21 cellular contexts compared by ENCODE assay signal in the genomic region with DNA sequence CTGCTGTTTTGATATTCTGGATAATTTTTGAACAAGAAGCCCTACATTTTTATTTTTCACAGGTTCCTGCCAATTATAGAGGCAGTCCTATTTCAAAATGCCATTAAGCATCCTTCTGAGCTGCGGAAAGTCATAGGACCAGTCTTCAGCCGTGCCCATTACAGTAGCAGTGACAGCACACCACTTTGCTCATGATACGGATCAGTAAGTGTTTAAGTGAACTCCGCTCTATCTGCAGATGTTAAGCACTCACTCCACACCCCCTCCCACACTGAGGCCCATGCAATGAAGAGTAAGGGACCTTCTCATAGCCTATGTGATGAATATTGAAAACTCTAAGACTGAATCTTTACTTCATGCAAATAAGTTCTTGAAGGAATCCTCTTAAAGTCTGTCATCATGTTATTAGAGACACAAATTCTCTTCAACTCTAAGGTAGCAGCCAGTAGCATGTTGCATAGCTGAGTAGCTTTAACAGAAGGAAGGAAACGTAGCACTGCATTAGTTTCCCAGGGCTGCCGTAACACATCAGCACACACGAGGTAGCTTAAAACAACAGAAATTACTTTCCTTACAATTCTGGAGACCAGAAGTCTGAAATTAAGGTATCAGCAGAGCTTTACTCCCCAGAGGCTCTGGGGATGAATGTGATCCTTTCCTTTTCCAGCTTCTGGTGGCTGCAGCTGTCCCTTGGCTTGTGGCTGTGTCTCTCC. TPM values are rescaled to one million over a fixed set of nuclear protein-coding genes. Genes with fewer than 3 reads are reported as not detected.
"Had no signal": no experiment of that assay in that cellular context is flagged by ENCODE, and none has a peak within 500 bp of the region (broad histone marks: within the 10 kb centered on the region; RNA-seq: fewer than 3 reads in every experiment).

No MANE protein-coding gene starts in this region.

- DNase-seq: activated CD4-positive, alpha-beta memory T cell treated with anti-CD3 and anti-CD28 coated beads for 36 hours; activated CD4-positive, alpha-beta T cell treated with anti-CD3 and anti-CD28 coated beads for 36 hours; activated naive CD4-positive, alpha-beta T cell treated with anti-CD3 and anti-CD28 coated beads, Interleukin-2, amount 10 ng/mL, durations not matched to agents 7 days and 5 days; activated T-cell treated with anti-CD3 and anti-CD28 coated beads, Interleukin-2, amount 50 U/mL, for 24 hours; foreskin melanocyte; kidney glomerular epithelial cell; mesendoderm; natural killer cell; occipital lobe; stimulated activated CD4-positive, alpha-beta T cell treated with anti-CD3 and anti-CD28 coated beads, Interleukin-15, amount 100 ng/mL, for 24 hours; stimulated activated CD4-positive, alpha-beta T cell treated with anti-CD3 and anti-CD28 coated beads, Interleukin-4, amount 100 ng/mL, for 24 hours; stimulated activated naive CD8-positive, alpha-beta T cell treated with anti-CD3 and anti-CD28 coated beads, Interleukin-15, Interleukin-2, amounts not matched to agents 100 U/mL and 50 U/mL, for 24 hours; trophoblast cell had no signal

- H3K4me1 Mint-ChIP-seq: activated CD4-positive, alpha-beta T cell treated with anti-CD3 and anti-CD28 coated beads for 36 hours; activated naive CD4-positive, alpha-beta T cell treated with anti-CD3 and anti-CD28 coated beads, Interleukin-2, amount 10 ng/mL, durations not matched to agents 7 days and 5 days; natural killer cell had no signal

- H3K36me3 Mint-ChIP-seq: activated CD4-positive, alpha-beta memory T cell treated with anti-CD3 and anti-CD28 coated beads for 36 hours; activated naive CD4-positive, alpha-beta T cell treated with anti-CD3 and anti-CD28 coated beads, Interleukin-2, amount 10 ng/mL, durations not matched to agents 7 days and 5 days had no signal

- H3K9me3 Mint-ChIP-seq: activated naive CD4-positive, alpha-beta T cell treated with anti-CD3 and anti-CD28 coated beads, Interleukin-2, amount 10 ng/mL, durations not matched to agents 7 days and 5 days; activated T-cell treated with anti-CD3 and anti-CD28 coated beads, Interleukin-2, amount 50 U/mL, for 24 hours had no signal

- ATAC-seq: activated CD4-positive, alpha-beta T cell treated with anti-CD3 and anti-CD28 coated beads for 36 hours; natural killer cell; stimulated activated naive CD8-positive, alpha-beta T cell treated with anti-CD3 and anti-CD28 coated beads, Interleukin-15, Interleukin-2, amounts not matched to agents 100 U/mL and 50 U/mL, for 24 hours had no signal

- H3K27me3 Mint-ChIP-seq: activated CD4-positive, alpha-beta memory T cell treated with anti-CD3 and anti-CD28 coated beads for 36 hours; activated CD4-positive, alpha-beta T cell treated with anti-CD3 and anti-CD28 coated beads for 36 hours; activated naive CD4-positive, alpha-beta T cell treated with anti-CD3 and anti-CD28 coated beads, Interleukin-2, amount 10 ng/mL, durations not matched to agents 7 days and 5 days; activated T-cell treated with anti-CD3 and anti-CD28 coated beads, Interleukin-2, amount 50 U/mL, for 24 hours had no signal

- H3K27ac Mint-ChIP-seq: activated CD4-positive, alpha-beta memory T cell treated with anti-CD3 and anti-CD28 coated beads for 36 hours; activated CD4-positive, alpha-beta T cell treated with anti-CD3 and anti-CD28 coated beads for 36 hours; activated naive CD4-positive, alpha-beta T cell treated with anti-CD3 and anti-CD28 coated beads, Interleukin-2, amount 10 ng/mL, durations not matched to agents 7 days and 5 days; activated T-cell treated with anti-CD3 and anti-CD28 coated beads, Interleukin-2, amount 50 U/mL, for 24 hours; natural killer cell had no signal

- H3K4me3 Mint-ChIP-seq: activated CD4-positive, alpha-beta memory T cell treated with anti-CD3 and anti-CD28 coated beads for 36 hours; activated CD4-positive, alpha-beta T cell treated with anti-CD3 and anti-CD28 coated beads for 36 hours; activated naive CD4-positive, alpha-beta T cell treated with anti-CD3 and anti-CD28 coated beads, Interleukin-2, amount 10 ng/mL, durations not matched to agents 7 days and 5 days; activated T-cell treated with anti-CD3 and anti-CD28 coated beads, Interleukin-2, amount 50 U/mL, for 24 hours; natural killer cell had no signal

RNA-seq across cellular contexts. Expression of a gene that starts 20.3 kb away (rescaled TPM):
- total RNA-seq: activated CD4-positive, alpha-beta memory T cell treated with anti-CD3 and anti-CD28 coated beads for 36 hours; activated CD4-positive, alpha-beta T cell treated with anti-CD3 and anti-CD28 coated beads for 36 hours; ascending aorta; bronchial epithelial cell; dermis microvascular lymphatic vessel endothelial cell; fibroblast of lung; liver; natural killer cell; occipital lobe; posterior vena cava; right atrium auricular region; suprapubic skin had no signal

RNA-seq across cellular contexts. Expression of a gene that starts 40.5 kb away (rescaled TPM):
- total RNA-seq: activated CD4-positive, alpha-beta memory T cell treated with anti-CD3 and anti-CD28 coated beads for 36 hours; activated CD4-positive, alpha-beta T cell treated with anti-CD3 and anti-CD28 coated beads for 36 hours; ascending aorta; bronchial epithelial cell; dermis microvascular lymphatic vessel endothelial cell; fibroblast of lung; liver; natural killer cell; occipital lobe; posterior vena cava; right atrium auricular region; suprapubic skin had no signal

RNA-seq across cellular contexts. Expression of a gene that starts 43.9 kb away (rescaled TPM):
- total RNA-seq: activated CD4-positive, alpha-beta memory T cell treated with anti-CD3 and anti-CD28 coated beads for 36 hours; activated CD4-positive, alpha-beta T cell treated with anti-CD3 and anti-CD28 coated beads for 36 hours; ascending aorta; bronchial epithelial cell; dermis microvascular lymphatic vessel endothelial cell; fibroblast of lung; liver; natural killer cell; occipital lobe; posterior vena cava; right atrium auricular region; suprapubic skin had no signal

RNA-seq across cellular contexts. Expression of a gene that starts 47.3 kb away (rescaled TPM):
- total RNA-seq: activated CD4-positive, alpha-beta memory T cell treated with anti-CD3 and anti-CD28 coated beads for 36 hours; activated CD4-positive, alpha-beta T cell treated with anti-CD3 and anti-CD28 coated beads for 36 hours; ascending aorta; bronchial epithelial cell; dermis microvascular lymphatic vessel endothelial cell; fibroblast of lung; liver; natural killer cell; occipital lobe; posterior vena cava; right atrium auricular region; suprapubic skin had no signal

RNA-seq across cellular contexts. Expression of a gene that starts 50.8 kb away (rescaled TPM):
- total RNA-seq: activated CD4-positive, alpha-beta memory T cell treated with anti-CD3 and anti-CD28 coated beads for 36 hours; activated CD4-positive, alpha-beta T cell treated with anti-CD3 and anti-CD28 coated beads for 36 hours; ascending aorta; bronchial epithelial cell; dermis microvascular lymphatic vessel endothelial cell; fibroblast of lung; liver; natural killer cell; occipital lobe; posterior vena cava; right atrium auricular region; suprapubic skin had no signal
